9 cellular contexts compared by ENCODE assay signal in the genomic region with DNA sequence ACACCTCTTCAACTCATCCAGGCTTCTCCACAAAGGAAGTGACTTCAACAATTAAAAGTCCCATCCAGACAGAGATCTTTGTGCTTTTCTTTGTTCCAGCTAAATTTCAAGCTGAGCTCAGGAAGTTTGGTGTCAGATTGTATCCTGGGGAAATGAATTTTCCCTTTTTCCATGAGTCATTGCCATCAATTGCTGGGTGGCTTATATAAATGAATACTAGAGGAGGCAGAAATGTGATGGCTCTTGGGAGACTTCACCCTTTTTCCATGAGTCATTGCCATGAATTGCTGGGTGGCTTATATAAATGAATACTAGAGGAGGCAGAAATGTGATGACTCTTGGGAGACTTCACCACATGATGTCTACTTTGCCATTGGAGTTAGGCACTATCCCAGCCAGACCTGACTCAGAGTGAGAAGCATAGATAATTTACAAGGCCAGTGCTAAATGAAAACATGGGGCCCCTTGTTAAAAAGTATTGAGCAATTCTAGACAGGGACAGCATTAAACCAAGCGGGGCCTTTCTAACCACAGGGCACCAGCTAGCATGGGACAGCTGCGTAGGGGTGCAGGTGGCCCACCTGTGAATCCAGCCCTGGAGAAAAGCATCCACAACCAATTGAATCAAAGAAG.
DNase-seq lines count a peak whose midpoint lies in the region; FAIRE-seq and TF ChIP-seq lines count a peak whose summit lies in the region.
"Had no signal": no experiment of that assay in that cellular context is flagged by ENCODE, and none has a peak within 500 bp of the region (broad histone marks: within the 10 kb centered on the region; RNA-seq: fewer than 3 reads in every experiment).

No MANE protein-coding gene starts in this region.

- peak overlapping the region; percentile 28 for H3K27ac ChIP-seq in epithelial cell of prostate

- FAIRE-seq in H54 (lab: Jason Lieb, UNC) (peak; percentile 30), RCC 7860 (lab: Jason Lieb, UNC) (peak; percentile 99)

- DNase-seq in H54 (ENCODE audit: insufficient read length, low spot score) (peak; percentile 62), RCC 7860 (ENCODE audit: low spot score) (peak; percentile 99), epithelial cell of prostate (ENCODE audit: low read depth, low spot score) (peak; percentile 69), renal cortical epithelial cell (ENCODE audit: low read depth) (peak; percentile 98), NCI-H1105 treated with DMSO at 0.1 percent for 48 hours (lab: John Stamatoyannopoulos, UW) (no peak), NCI-H1930 (lab: John Stamatoyannopoulos, UW) (no peak), hippocampal formation (lab: John Stamatoyannopoulos, UW) (no peak)
- DNase-seq: naive thymus-derived CD4-positive, alpha-beta T cell; NCI-H510A had no signal

- TF ChIP-seq POLR2A in H54 (IDR thresholded peaks at IDR 0.05; ENCODE audit: low read depth, low read length), result no peak

Comparison
In these comparisons a context has a peak if more than half of its experiments do, and no peak if none do; other contexts are left out.
1. DNase-seq: peak in H54 (single experiment), RCC 7860 (single experiment), epithelial cell of prostate (single experiment) and renal cortical epithelial cell (single experiment); none in NCI-H1105 treated with DMSO at 0.1 percent for 48 hours (single experiment), NCI-H1930 (0 of 2) and hippocampal formation (0 of 2).